ENCODE assay signal across 1 cellular context in the genomic region with DNA sequence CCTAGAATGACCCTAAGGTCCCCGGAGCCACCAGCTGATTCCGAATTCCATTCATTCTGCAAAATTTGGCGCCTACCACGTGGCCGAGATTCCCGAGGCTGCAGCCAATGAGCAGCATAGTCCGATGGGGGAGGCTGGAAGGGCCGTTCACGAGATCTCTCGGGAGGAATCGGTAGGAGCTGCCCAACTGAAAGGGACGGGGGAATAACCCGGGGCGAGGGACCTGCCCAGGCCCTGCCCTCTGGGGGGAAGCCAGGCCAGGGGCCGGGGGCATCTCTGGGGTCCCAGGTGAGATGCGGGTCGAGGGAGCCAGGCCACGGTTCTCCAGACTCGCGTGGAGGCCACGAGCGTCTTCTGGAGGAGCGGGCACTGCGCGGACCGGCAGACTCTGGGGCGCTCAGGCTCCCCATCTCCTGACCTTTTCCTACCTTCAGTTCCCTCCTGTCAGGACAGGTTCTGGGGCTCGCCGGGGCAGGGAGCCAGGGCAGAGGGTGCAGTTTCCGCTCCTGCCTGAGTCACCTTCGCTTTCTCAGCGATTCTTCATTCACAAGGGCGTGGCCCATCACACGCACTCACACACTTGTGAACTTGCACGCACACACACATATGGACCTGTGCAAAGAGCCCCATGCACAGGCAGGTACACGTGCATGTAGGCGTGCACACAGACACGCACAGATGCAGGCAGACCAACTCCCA.
TF ChIP-seq lines count a peak whose summit lies in the region.

No MANE protein-coding gene starts in this region.

TF ChIP-seq in IMR-90, 13 proteins besides CTCF, POLR2A, EP300 and RAD21:
- TF ChIP-seq USF2 (IDR thresholded peaks at IDR 0.05; ENCODE audit: low read depth, low read length) (no peak), RFX5 (IDR thresholded peaks at IDR 0.05; ENCODE audit: low read depth, low read length) (no peak), NFE2L2 (IDR thresholded peaks at IDR 0.05; ENCODE audit: low read depth, low read length) (no peak)
